Comparison of ENCODE assay signal across 10 cellular contexts in the genomic region with DNA sequence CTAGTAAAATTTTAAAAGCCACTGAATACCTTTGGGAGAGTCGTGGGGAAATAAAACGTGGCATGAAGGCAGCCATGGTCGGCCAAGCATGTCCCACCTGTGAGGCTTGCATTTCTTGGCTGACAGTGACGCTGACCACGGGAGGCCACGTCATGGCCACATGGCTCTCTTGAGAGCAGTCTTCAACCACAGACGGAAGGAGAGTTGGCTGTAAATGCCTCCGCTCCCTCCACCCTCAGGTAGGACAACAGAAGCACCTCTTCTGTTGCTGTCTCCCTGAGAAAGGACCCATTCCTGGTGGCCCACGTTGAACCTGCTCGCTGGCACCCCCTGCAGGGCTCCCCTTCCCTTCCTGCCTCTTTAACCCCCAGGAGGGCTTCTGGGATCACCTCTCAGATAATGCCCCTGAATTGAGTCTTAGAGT. TPM values are rescaled to one million over a fixed set of nuclear protein-coding genes. Genes with fewer than 3 reads are reported as not detected.
A peak's percentile ranks its signal among the peaks of the same experiment; 100 is the strongest.
DNase-seq lines count a peak whose midpoint lies in the region; ATAC-seq and TF ChIP-seq lines count a peak whose summit lies in the region.
"Had no signal": no experiment of that assay in that cellular context is flagged by ENCODE, and none has a peak within 500 bp of the region (broad histone marks: within the 10 kb centered on the region; RNA-seq: fewer than 3 reads in every experiment).

No MANE protein-coding gene starts in this region.

- H3K27me3 Mint-ChIP-seq in activated B cell treated with CpG ODN at 0.5 μM for 24 hours: peaks cover 18% of the 10 kb centered on the region

- H3K27ac Mint-ChIP-seq in activated B cell treated with CpG ODN at 0.5 μM for 24 hours: peak overlapping the region; percentile 76
- H3K27ac Mint-ChIP-seq: stimulated activated naive CD8-positive, alpha-beta T cell treated with anti-CD3 and anti-CD28 coated beads, Interleukin-15, Interleukin-2, amounts not matched to agents 100 ng/mL and 50 ng/mL, for 24 hours had no signal

- no peaks in the 10 kb centered on the region for H3K9me3 Mint-ChIP-seq in activated B cell treated with CpG ODN at 0.5 μM for 24 hours
- H3K9me3 Mint-ChIP-seq: stimulated activated naive CD8-positive, alpha-beta T cell treated with anti-CD3 and anti-CD28 coated beads, Interleukin-15, Interleukin-2, amounts not matched to agents 100 ng/mL and 50 ng/mL, for 24 hours had no signal

- H3K4me1 ChIP-seq in BE2C: no peaks in the 10 kb centered on the region
- H3K4me1 ChIP-seq in lung (ENCODE audit: control insufficient read depth in 2 of 2, insufficient read depth in 2 of 2, low read length in 2 of 2): no peaks in the 10 kb centered on the region

- peaks cover 24% of the 10 kb centered on the region for H3K4me1 Mint-ChIP-seq in activated B cell treated with CpG ODN at 0.5 μM for 24 hours

- no peak overlapping the region for H3K27ac ChIP-seq in lung (ENCODE audit: low read depth in 1 of 2, low read length in 1 of 2)

- no peaks in the 10 kb centered on the region for H3K36me3 Mint-ChIP-seq in activated B cell treated with CpG ODN at 0.5 μM for 24 hours (ENCODE audit: low read depth)

- H3K4me3 ChIP-seq in BE2C (ENCODE audit: low read depth, low read length): no peak overlapping the region
- H3K4me3 ChIP-seq in lung: no peak overlapping the region

- WGBS in lung, 2 donors: 52 to 63% methylated on average over 10 of the region's 10 CpGs

- in situ Hi-C loops in GM13977 (cut with MboI; ENCODE audit: low pct_unique_long_range_greater_than_20kb, low sequenced_read_pairs, unreplicated experiment): no loop called here

- CTCF ChIA-PET in activated B cell treated with CpG ODN at 0.5 μM for 24 hours (lab: Charles Lee): no interaction called here

- POLR2A ChIA-PET in activated B cell treated with CpG ODN at 0.5 μM for 24 hours (lab: Charles Lee): interaction anchor here (1.2 kb wide), 1 partner anchor 11 kb away, joined by 3 read pairs; the partner anchor contains the start of gene SSBP4

- peak; percentile 88 for ATAC-seq in activated B cell treated with CpG ODN at 0.5 μM for 24 hours (ENCODE audit: low read depth)
- ATAC-seq in lung (ENCODE audit: insufficient read depth, low FRiP score): peak; percentile 30

- DNase-seq in BE2C (peak; percentile 58), GM13977 (ENCODE audit: low spot score) (peak; percentile 79), HK-2 (ENCODE audit: unreplicated experiment) (peak; percentile 95), activated B cell treated with CpG ODN at 0.5 μM for 24 hours (peak; percentile 81), lung (ENCODE audit: low spot score) (no peak), T-helper 2 cell (no peak), NCI-H226 (no peak), globus pallidus (ENCODE audit: low spot score) (no peak)

- H3K9me3 ChIP-seq in BE2C: no peaks in the 10 kb centered on the region
- H3K9me3 ChIP-seq in lung (ENCODE audit: control insufficient read depth in 2 of 2, insufficient read depth in 1 of 2, low read length in 1 of 2): no peaks in the 10 kb centered on the region

- H3K36me3 ChIP-seq in BE2C (no peaks in the 10 kb centered on the region), lung (ENCODE audit: control insufficient read depth in 2 of 2, insufficient read depth in 2 of 2, low read length in 2 of 2) (no peaks in the 10 kb centered on the region)

- H3K27me3 ChIP-seq in BE2C (no peaks in the 10 kb centered on the region), lung (ENCODE audit: control insufficient read depth, insufficient read depth) (no peaks in the 10 kb centered on the region)

- peak overlapping the region; percentile 53 for H3K4me3 Mint-ChIP-seq in activated B cell treated with CpG ODN at 0.5 μM for 24 hours
- H3K4me3 Mint-ChIP-seq: stimulated activated naive CD8-positive, alpha-beta T cell treated with anti-CD3 and anti-CD28 coated beads, Interleukin-15, Interleukin-2, amounts not matched to agents 100 ng/mL and 50 ng/mL, for 24 hours had no signal

- intact Hi-C loops in activated B cell treated with CpG ODN at 0.5 μM for 24 hours (cut with micrococcal nuclease): loop anchor here (1.0 to 5.0 kb wide), 3 partner anchors 11 to 36 kb away; partner anchors contain the start of gene LRRC25

- TF ChIP-seq CTCF in BE2C (IDR thresholded peaks at IDR 0.05; ENCODE audit: low read depth, low read length) (peak; percentile 63), GM13977 (IDR thresholded peaks at IDR 0.05; ENCODE audit: extremely low read depth, insufficient read depth, missing control alignments) (peak; percentile 58), activated B cell treated with CpG ODN at 0.5 μM for 24 hours (IDR thresholded peaks at IDR 0.05) (no peak), lung (IDR thresholded peaks at IDR 0.05; ENCODE audit: control extremely low read depth, extremely low read depth) (no peak)

RNA-seq across cellular contexts. Expression of gene LRRC25, which starts 10.6 kb away (rescaled TPM):
- not detected for polyA plus RNA-seq in BE2C (2012; ENCODE audit: insufficient read depth, insufficient read length, low read depth)
- total RNA-seq in activated B cell treated with CpG ODN at 0.5 μM for 24 hours (0.47 and 0.88 TPM in 2 replicates), lung (10 to 100 TPM in 1 of 2 donors, 1 to 10 TPM in 1; 8.5 to 38.0 TPM)
- polyA plus RNA-seq in lung: 100 to 1,000 TPM in 1 of 2 donors, 10 to 100 TPM in 1; 16.1 to 119 TPM
- total RNA-seq: LHCN-M2 had no signal

RNA-seq across cellular contexts. Expression of gene SSBP4, which starts 11.1 kb away (rescaled TPM):
- 467 TPM for polyA plus RNA-seq in BE2C (2012; ENCODE audit: insufficient read depth, insufficient read length, low read depth)
- total RNA-seq in activated B cell treated with CpG ODN at 0.5 μM for 24 hours: 28.5 and 36.6 TPM in 2 replicates
- total RNA-seq in lung: 10 to 100 TPM; 31.7 to 95.3 TPM
- 10 to 100 TPM; 60.3 to 84.4 TPM for polyA plus RNA-seq in lung

RNA-seq across cellular contexts. Expression of gene GDF15, which starts 22.1 kb away (rescaled TPM):
- 492 TPM for polyA plus RNA-seq in BE2C (2012; ENCODE audit: insufficient read depth, insufficient read length, low read depth)
- total RNA-seq in activated B cell treated with CpG ODN at 0.5 μM for 24 hours: not detected in 2 replicates
- total RNA-seq in lung: 10 to 100 TPM; 49.7 to 64.0 TPM
- polyA plus RNA-seq in lung: 100 to 1,000 TPM in 1 of 2 donors, 10 to 100 TPM in 1; 45.4 to 119 TPM

RNA-seq across cellular contexts. Expression of gene ISYNA1, which starts 29.9 kb away (rescaled TPM):
- 156 TPM for polyA plus RNA-seq in BE2C (2012; ENCODE audit: insufficient read depth, insufficient read length, low read depth)
- total RNA-seq in activated B cell treated with CpG ODN at 0.5 μM for 24 hours: 5.1 and 6.3 TPM in 2 replicates
- total RNA-seq in lung: 10 to 100 TPM; 24.9 to 56.7 TPM
- polyA plus RNA-seq in lung: 10 to 100 TPM; 14.7 to 25.1 TPM

Comparison
In these comparisons a context has a peak if more than half of its experiments do, and no peak if none do; other contexts are left out.
1. DNase-seq: peak in BE2C (single experiment), GM13977 (single experiment), HK-2 (single experiment) and activated B cell treated with CpG ODN at 0.5 μM for 24 hours (single experiment); none in lung (single experiment), T-helper 2 cell (0 of 5), NCI-H226 (single experiment) and globus pallidus (single experiment).
2. CTCF ChIP-seq: peak in BE2C (single experiment) and GM13977 (single experiment); none in activated B cell treated with CpG ODN at 0.5 μM for 24 hours (single experiment) and lung (single experiment).
3. RNA of gene GDF15, which starts 22.1 kb away (total RNA-seq): 49.7 to 64.0 TPM in lung; not detected in activated B cell treated with CpG ODN at 0.5 μM for 24 hours; every median in the first group is over 10 times any median in the second.